ENCODE assay signal across 17 cellular contexts in genomic region chr15:85694086-85694485, GRCh38.
DNase-seq lines count a peak whose midpoint lies in the region; ATAC-seq, FAIRE-seq and TF ChIP-seq lines count a peak whose summit lies in the region.
"Had no signal": no experiment of that assay in that cellular context is flagged by ENCODE, and none has a peak within 500 bp of the region (broad histone marks: within the 10 kb centered on the region; RNA-seq: fewer than 3 reads in every experiment).

No MANE protein-coding gene starts in this region.

- no peak for TF ChIP-seq EP300 in HepG2 (IDR thresholded peaks at IDR 0.05; ENCODE audit: low read depth in 2 of 2, low read length in 2 of 2)
- TF ChIP-seq EP300 in HepG2 (CRISPR knock-in tag; IDR thresholded peaks at IDR 0.05; ENCODE audit: borderline replicate concordance) = no peak

- H3K4me2 ChIP-seq in HepG2 (ENCODE audit: low read depth, low read length) = no peak overlapping the region
- H3K4me2 ChIP-seq in SU-DHL-6 (ENCODE audit: low read depth, low read length, poor library complexity, severe bottlenecking) = peak overlapping the region; percentile 69

- CTCF ChIA-PET in HepG2 (lab: Yijun Ruan, JAX; ENCODE audit: low intra/inter-chr PET ratio, low total read pairs) = no interaction called here

- ATAC-seq in right lobe of liver (peak; percentile 5 to 46 (median 16)), HepG2 (no peak)
- ATAC-seq: body of pancreas; PC-3; stimulated activated naive CD8-positive, alpha-beta T cell treated with anti-CD3 and anti-CD28 coated beads, Interleukin-15, amount 100 ng/mL, for 72 hours had no signal

- H3K4me1 ChIP-seq in right lobe of liver = no peaks in the 10 kb centered on the region
- no peaks in the 10 kb centered on the region for H3K4me1 ChIP-seq in HepG2 (ENCODE audit: insufficient read depth, low read length)
- H3K4me1 ChIP-seq in breast epithelium = peaks cover 0 to 6% of the 10 kb centered on the region in 2 donors

- intact Hi-C loops in right lobe of liver (cut with DNase I) (no loop called here), HepG2 (cut with micrococcal nuclease; ENCODE audit: unreplicated experiment) (no loop called here), breast epithelium (cut with DNase I; ENCODE audit: low total_unique reads) (no loop called here)

- H3K9me2 ChIP-seq in SU-DHL-6 (replicated peaks; ENCODE audit: insufficient read depth, low read length) = no peaks in the 10 kb centered on the region

- H3K36me3 ChIP-seq in right lobe of liver (peaks cover 0 to 30% (median 9%) of the 10 kb centered on the region in 4 donors), HepG2 (replicated peaks in 1 of 2; ENCODE audit: control insufficient read depth in 1 of 2, insufficient read depth in 2 of 2, low read length in 2 of 2) (peaks cover 0 to 12% of the 10 kb centered on the region in 2 experiments; a peak in 4 of 5 replicates), SU-DHL-6 (ENCODE audit: low read length) (peaks cover 25% of the 10 kb centered on the region), breast epithelium (peaks cover 3% of the 10 kb centered on the region)

- H4K20me1 ChIP-seq in HepG2 (ENCODE audit: insufficient read depth, low read length) (no peaks in the 10 kb centered on the region), SU-DHL-6 (ENCODE audit: low read depth, low read length) (no peaks in the 10 kb centered on the region)

- H3K4me3 ChIP-seq in right lobe of liver (no peak overlapping the region), HepG2 (replicated peaks in 1 of 3; ENCODE audit: insufficient read depth in 1 of 3, low read depth in 2 of 3, low read length in 3 of 3) (no peak overlapping the region), SU-DHL-6 (ENCODE audit: insufficient read depth, low read length, poor library complexity, severe bottlenecking) (no peak overlapping the region), breast epithelium (no peak overlapping the region)
- H3K4me3 ChIP-seq: body of pancreas, SK-N-MC had no signal

- POLR2A ChIA-PET in HepG2 (lab: Yijun Ruan, JAX) = no interaction called here

- 83% methylated on average over 4 of the region's 4 CpGs for WGBS in right lobe of liver (ENCODE audit: insufficient coverage, low coverage, low lambda C conversion rate, missing lambda C conversion rate)
- WGBS in HepG2 (ENCODE audit: low lambda C conversion rate) = 87% methylated on average over 4 of the region's 4 CpGs

- no peak overlapping the region for H2AFZ ChIP-seq in HepG2 (ENCODE audit: low read length)
- no peak overlapping the region for H2AFZ ChIP-seq in SU-DHL-6 (ENCODE audit: low read depth, low read length, severe bottlenecking)
- H2AFZ ChIP-seq: parathyroid adenoma had no signal

- peaks cover 75% of the 10 kb centered on the region for H3F3A ChIP-seq in SU-DHL-6 (ENCODE audit: insufficient read depth)

- DNase-seq in right lobe of liver (no peak), HepG2 (ENCODE audit: low spot score) (no peak), erythroblast (lab: John Stamatoyannopoulos, UW) (peak; percentile 56 to 80), frontal cortex (ENCODE audit: low spot score in 2 of 2) (no peak), breast epithelium (ENCODE audit: low spot score in 2 of 2) (no peak), DMS79 treated with DMSO at 0.1 percent for 48 hours (lab: John Stamatoyannopoulos, UW) (no peak), GDM1 (lab: John Stamatoyannopoulos, UW) (no peak)
- DNase-seq: activated gamma-delta T cell; body of pancreas; hippocampal formation; NCI-H187 treated with DMSO at 0.1 percent for 48 hours; NCI-H446 treated with DMSO at 0.1 percent for 48 hours; PC-3; stimulated activated naive CD8-positive, alpha-beta T cell treated with anti-CD3 and anti-CD28 coated beads, Interleukin-15, amount 100 ng/mL, for 72 hours had no signal

- BruUV-seq in HepG2 (replicated peaks; lab: Mats Ljungman, UMichigan) = no TSS peak

- H3K9ac ChIP-seq in HepG2 (ENCODE audit: insufficient read depth, low read depth, low read length) = no peak overlapping the region
- peak overlapping the region; percentile 62 for H3K9ac ChIP-seq in SU-DHL-6 (ENCODE audit: low read length)
- H3K9ac ChIP-seq: parathyroid adenoma had no signal

- TF ChIP-seq RAD21 in HepG2 (CRISPR knock-in tag; IDR thresholded peaks at IDR 0.05) = no peak

- FAIRE-seq in HepG2 (lab: Jason Lieb, UNC) (no peak), frontal cortex (lab: Jason Lieb, UNC) (no peak)

- no peak for TF ChIP-seq POLR2A in right lobe of liver (IDR thresholded peaks at IDR 0.05)
- TF ChIP-seq POLR2A in HepG2 (IDR thresholded peaks at IDR 0.05; ENCODE audit: insufficient read depth in 1 of 2, low read depth in 2 of 2, low read length in 2 of 2) = no peak
- peak; percentile 27 for TF ChIP-seq POLR2A in erythroblast (IDR thresholded peaks at IDR 0.05; ENCODE audit: low read length)
- no peak for TF ChIP-seq POLR2A in breast epithelium (IDR thresholded peaks at IDR 0.05)

- no peak for TF ChIP-seq CTCF in right lobe of liver (IDR thresholded peaks at IDR 0.05)
- no peak for TF ChIP-seq CTCF in HepG2 (CRISPR knock-in tag; IDR thresholded peaks at IDR 0.05)
- TF ChIP-seq CTCF in SU-DHL-6 (IDR thresholded peaks at IDR 0.05; ENCODE audit: insufficient read depth, low read length, poor library complexity, severe bottlenecking) = no peak
- no peak for TF ChIP-seq CTCF in breast epithelium (IDR thresholded peaks at IDR 0.05)

- H3K27ac ChIP-seq in right lobe of liver = no peak overlapping the region
- H3K27ac ChIP-seq in HepG2 (ENCODE audit: extremely low read length, insufficient read depth, low read length) = no peak overlapping the region
- peak overlapping the region; percentile 94 for H3K27ac ChIP-seq in SU-DHL-6 (ENCODE audit: low read depth, low read length)
- no peak overlapping the region for H3K27ac ChIP-seq in breast epithelium
- H3K27ac ChIP-seq: parathyroid adenoma, SK-N-MC had no signal

- H3K79me2 ChIP-seq in HepG2 (ENCODE audit: insufficient read depth, low read length) = no peaks in the 10 kb centered on the region
- peaks cover 45% of the 10 kb centered on the region for H3K79me2 ChIP-seq in SU-DHL-6 (ENCODE audit: insufficient read depth, low read length)
- H3K79me2 ChIP-seq: parathyroid adenoma had no signal

- H3K27me3 ChIP-seq in right lobe of liver (no peaks in the 10 kb centered on the region), HepG2 (ENCODE audit: control insufficient read depth in 1 of 2, insufficient read depth in 2 of 2, low read length in 2 of 2) (no peaks in the 10 kb centered on the region), SU-DHL-6 (ENCODE audit: low read length) (no peaks in the 10 kb centered on the region), breast epithelium (no peaks in the 10 kb centered on the region)
- H3K27me3 ChIP-seq: body of pancreas had no signal

- in situ Hi-C loops in HepG2 (cut with HindIII; ENCODE audit: extremely low pct_ligation_motif_present, low pct_unique_long_range_greater_than_20kb) = no loop called here

- H3K9me3 ChIP-seq in right lobe of liver (no peaks in the 10 kb centered on the region), HepG2 (ENCODE audit: low read length) (no peaks in the 10 kb centered on the region), SU-DHL-6 (ENCODE audit: insufficient read depth, low read length) (no peaks in the 10 kb centered on the region), breast epithelium (no peaks in the 10 kb centered on the region)
- H3K9me3 ChIP-seq: body of pancreas had no signal

TF ChIP-seq in HepG2, 621 proteins besides CTCF, POLR2A, EP300 and RAD21 (continues in another document):
- TF ChIP-seq SIN3A (IDR thresholded peaks at IDR 0.05; ENCODE audit: borderline replicate concordance, low read depth, low read length) = no peak
- TF ChIP-seq EHMT2 (IDR thresholded peaks at IDR 0.05; ENCODE audit: borderline replicate concordance, low read depth, low read length) = no peak
- TF ChIP-seq ZNF484 (CRISPR knock-in tag; IDR thresholded peaks at IDR 0.05; ENCODE audit: borderline replicate concordance, low read depth) = no peak
- TF ChIP-seq EED (CRISPR knock-in tag; IDR thresholded peaks at IDR 0.05) = no peak
- TF ChIP-seq JARID2 (CRISPR knock-in tag; IDR thresholded peaks at IDR 0.05; ENCODE audit: insufficient replicate concordance) = no peak
- TF ChIP-seq ARNT2 (CRISPR knock-in tag; IDR thresholded peaks at IDR 0.05; ENCODE audit: low read depth) = no peak
- no peak for TF ChIP-seq NR2C2 (CRISPR knock-in tag; IDR thresholded peaks at IDR 0.05; ENCODE audit: borderline replicate concordance)
- TF ChIP-seq SMC3 (IDR thresholded peaks at IDR 0.05; ENCODE audit: low read length) = no peak
- TF ChIP-seq LCORL (IDR thresholded peaks at IDR 0.05) = no peak
- no peak for TF ChIP-seq LCORL (CRISPR knock-in tag; IDR thresholded peaks at IDR 0.05)
- no peak for TF ChIP-seq ARNTL (CRISPR knock-in tag; IDR thresholded peaks at IDR 0.05)
- TF ChIP-seq ETV6 (CRISPR knock-in tag; conservative IDR thresholded peaks at IDR 0.05) = no peak
- TF ChIP-seq PRDM15 (CRISPR knock-in tag; IDR thresholded peaks at IDR 0.05) = no peak
- TF ChIP-seq ZBTB7B (CRISPR knock-in tag; IDR thresholded peaks at IDR 0.05) = no peak

Comparison
In these comparisons a context has a peak if more than half of its experiments do, and no peak if none do; other contexts are left out.
1. DNase-seq: peak in erythroblast (2 of 2); none in right lobe of liver (0 of 3), HepG2 (single experiment), frontal cortex (0 of 2), breast epithelium (0 of 2), DMS79 treated with DMSO at 0.1 percent for 48 hours (single experiment) and GDM1 (single experiment).